In genomic region chrX:100409316-100410082, GRCh38 we compare ENCODE assay signal across 9 cellular contexts. TPM values are rescaled to one million over a fixed set of nuclear protein-coding genes. Genes with fewer than 3 reads are reported as not detected.
DNase-seq lines count a peak whose midpoint lies in the region; ATAC-seq, FAIRE-seq and TF ChIP-seq lines count a peak whose summit lies in the region.
"Had no signal": no experiment of that assay in that cellular context is flagged by ENCODE, and none has a peak within 500 bp of the region (broad histone marks: within the 10 kb centered on the region; RNA-seq: fewer than 3 reads in every experiment).

No MANE protein-coding gene starts in this region.

- peaks cover 15% of the 10 kb centered on the region for H3K27me3 ChIP-seq in bronchial epithelial cell (ENCODE audit: control insufficient read depth, insufficient read depth, low read length)
- H3K27me3 ChIP-seq in mesendoderm (ENCODE audit: insufficient read depth, low read length, poor library complexity), result peaks cover 51% of the 10 kb centered on the region

- no peak overlapping the region for H2AK5ac ChIP-seq in mesendoderm (ENCODE audit: low read length)

- H3K27ac Mint-ChIP-seq in stimulated activated naive CD8-positive, alpha-beta T cell treated with anti-CD3 and anti-CD28 coated beads, Interleukin-15, Interleukin-2, amounts not matched to agents 100 ng/mL and 50 ng/mL, for 24 hours, result no peak overlapping the region

- peaks cover 65% of the 10 kb centered on the region for H3K27me3 Mint-ChIP-seq in stimulated activated naive CD8-positive, alpha-beta T cell treated with anti-CD3 and anti-CD28 coated beads, Interleukin-15, Interleukin-2, amounts not matched to agents 100 ng/mL and 50 ng/mL, for 24 hours

- no peak overlapping the region for H4K5ac ChIP-seq in mesendoderm (ENCODE audit: low read length)

- H3K27ac ChIP-seq in mesendoderm (ENCODE audit: low read depth, low read length), result no peak overlapping the region

- no peak overlapping the region for H2BK15ac ChIP-seq in mesendoderm (replicated peaks; ENCODE audit: low read depth)

- H3K79me2 ChIP-seq in mesendoderm (ENCODE audit: control insufficient read depth, insufficient read depth, low read length), result no peaks in the 10 kb centered on the region

- H3K36me3 ChIP-seq in bronchial epithelial cell (ENCODE audit: control insufficient read depth, insufficient read depth, low read length), result no peaks in the 10 kb centered on the region
- H3K36me3 ChIP-seq in mesendoderm (ENCODE audit: control insufficient read depth, insufficient read depth, low read length), result no peaks in the 10 kb centered on the region

- no peak for FAIRE-seq in bronchial epithelial cell (lab: Jason Lieb, UNC)
- FAIRE-seq: K562 had no signal

- peak overlapping the region; percentile 79 for H3K4me3 Mint-ChIP-seq in stimulated activated naive CD8-positive, alpha-beta T cell treated with anti-CD3 and anti-CD28 coated beads, Interleukin-15, Interleukin-2, amounts not matched to agents 100 ng/mL and 50 ng/mL, for 24 hours

- H4K8ac ChIP-seq in mesendoderm (ENCODE audit: low read depth, low read length), result no peak overlapping the region

- H3K18ac ChIP-seq in mesendoderm (ENCODE audit: low read length), result no peak overlapping the region

- no peak for DNase-seq in stimulated activated naive CD8-positive, alpha-beta T cell treated with anti-CD3 and anti-CD28 coated beads, Interleukin-15, Interleukin-2, amounts not matched to agents 100 U/mL and 50 U/mL, for 24 hours
- DNase-seq in bronchial epithelial cell (ENCODE audit: low read depth) (no peak), mesendoderm (no peak), glomerular visceral epithelial cell (ENCODE audit: extremely low spot score) (no peak), posterior vena cava (ENCODE audit: low spot score) (no peak)
- no peak for DNase-seq in activated effector memory CD4-positive, alpha-beta T cell treated with anti-CD3 and anti-CD28 coated beads, Interleukin-2, amount 50 U/mL, for 16 hours

- H3K4me1 ChIP-seq in mesendoderm (ENCODE audit: control insufficient read depth, low read depth, low read length), result no peaks in the 10 kb centered on the region

- peak overlapping the region; percentile 77 for H3K4me2 ChIP-seq in mesendoderm (ENCODE audit: low read length)

- H3K4me3 ChIP-seq in bronchial epithelial cell (ENCODE audit: low read depth, low read length) (peak overlapping the region; percentile 27), mesendoderm (ENCODE audit: low read length) (peak overlapping the region; percentile 23)
- H3K4me3 ChIP-seq: K562 had no signal

- peak overlapping the region; percentile 42 for H3K56ac ChIP-seq in mesendoderm (ENCODE audit: low read length)

- no peak for ATAC-seq in stimulated activated naive CD8-positive, alpha-beta T cell treated with anti-CD3 and anti-CD28 coated beads, Interleukin-15, Interleukin-2, amounts not matched to agents 100 U/mL and 50 U/mL, for 24 hours
- no peak for ATAC-seq in GM18520 (IDR thresholded peaks at IDR 0.05; ENCODE audit: unreplicated experiment)
- ATAC-seq: K562 had no signal

- no peak overlapping the region for H3K4ac ChIP-seq in mesendoderm (ENCODE audit: low read depth, low read length)

- peak overlapping the region; percentile 9 for H3K23ac ChIP-seq in mesendoderm (ENCODE audit: low read length)

- H3K9ac ChIP-seq in mesendoderm (ENCODE audit: low read length), result peak overlapping the region; percentile 36

- H2BK5ac ChIP-seq in mesendoderm (ENCODE audit: low read length), result no peak overlapping the region

- no peaks in the 10 kb centered on the region for H3K9me3 Mint-ChIP-seq in stimulated activated naive CD8-positive, alpha-beta T cell treated with anti-CD3 and anti-CD28 coated beads, Interleukin-15, Interleukin-2, amounts not matched to agents 100 ng/mL and 50 ng/mL, for 24 hours

- peaks cover 4% of the 10 kb centered on the region for H3K4me1 Mint-ChIP-seq in stimulated activated naive CD8-positive, alpha-beta T cell treated with anti-CD3 and anti-CD28 coated beads, Interleukin-15, Interleukin-2, amounts not matched to agents 100 ng/mL and 50 ng/mL, for 24 hours (ENCODE audit: low read depth)

- H2BK120ac ChIP-seq in mesendoderm (ENCODE audit: low read depth, low read length), result no peak overlapping the region

- no peaks in the 10 kb centered on the region for H3K36me3 Mint-ChIP-seq in stimulated activated naive CD8-positive, alpha-beta T cell treated with anti-CD3 and anti-CD28 coated beads, Interleukin-15, Interleukin-2, amounts not matched to agents 100 ng/mL and 50 ng/mL, for 24 hours (ENCODE audit: low read depth)

- intact Hi-C loops in posterior vena cava (cut with DNase I), result no loop called here

- WGBS in mesendoderm (ENCODE audit: extremely low coverage, insufficient coverage, low lambda C conversion rate), result no CpG with 5 or more reads among the region's 61 CpGs

- no peak for TF ChIP-seq CTCF in bronchial epithelial cell (IDR thresholded peaks at IDR 0.05; ENCODE audit: insufficient read depth, low read length, severe bottlenecking)

- H3K79me1 ChIP-seq in mesendoderm (ENCODE audit: low read length), result no peaks in the 10 kb centered on the region

RNA-seq across cellular contexts. Expression of gene PCDH19, which starts 0.6 kb away (rescaled TPM):
- total RNA-seq in bronchial epithelial cell (under 0.01 TPM in 2 replicates), posterior vena cava (1 to 10 TPM in 1 of 2 donors, under 1 TPM in 1; 0.79 to 1.1 TPM)
- polyA plus RNA-seq in mesendoderm (2013, experiment 1 of 2), result 0.35 TPM
- polyA plus RNA-seq in mesendoderm (2013, experiment 2 of 2), result 0.60 TPM
- total RNA-seq: K562 had no signal
- polyA plus RNA-seq: K562 had no signal
